Comparison of ENCODE assay signal across 17 cellular contexts in genomic region chr6:143234686-143235085, GRCh38.
"Had no signal": no experiment of that assay in that cellular context is flagged by ENCODE, and none has a peak within 500 bp of the region (broad histone marks: within the 10 kb centered on the region; RNA-seq: fewer than 3 reads in every experiment).

No MANE protein-coding gene starts in this region.

- ATAC-seq: gastrocnemius medialis; natural killer cell treated with Interleukin-12 subunit alpha and Interleukin-12 subunit beta and Interleukin-15 and Interleukin-18, amount 100 ng/mL, for 72 hours; T-helper 17 cell had no signal

- H3K9me3 ChIP-seq: gastrocnemius medialis, left ventricle myocardium inferior, spleen, tibial artery had no signal

- H3K27ac ChIP-seq: left ventricle myocardium inferior, spleen, tibial artery had no signal

- H3K4me1 ChIP-seq: left ventricle myocardium inferior, spleen, tibial artery had no signal

- DNase-seq: activated CD4-positive, alpha-beta T cell treated with anti-CD3 and anti-CD28 coated beads for 4 hours; activated CD4-positive, alpha-beta T cell treated with anti-CD3 and anti-CD28 coated beads, Interleukin-2, amount 50 U/mL, for 48 hours; activated CD4-positive, CD25-positive, alpha-beta regulatory T cell; activated naive CD4-positive, alpha-beta T cell treated with anti-CD3 and anti-CD28 coated beads for 36 hours; activated T-cell treated with anti-CD3 and anti-CD28 coated beads, Interleukin-2, amount 50 U/mL, for 48 hours; amygdala; effector CD4-positive, alpha-beta T cell; gastrocnemius medialis; hypothalamus; left ventricle myocardium inferior; retina; spleen; stimulated activated CD4-positive, alpha-beta T cell treated with anti-CD3 and anti-CD28 coated beads, Interleukin-4, amount 100 ng/mL, for 1 hour; substantia nigra; T-helper 17 cell; tibial artery had no signal

- H3K27me3 ChIP-seq: gastrocnemius medialis, spleen, tibial artery had no signal

- H3K4me3 ChIP-seq: gastrocnemius medialis, left ventricle myocardium inferior, spleen, tibial artery had no signal

- H3K36me3 ChIP-seq: gastrocnemius medialis, left ventricle myocardium inferior, spleen, tibial artery had no signal
